11 cellular contexts compared by ENCODE assay signal in the genomic region with DNA sequence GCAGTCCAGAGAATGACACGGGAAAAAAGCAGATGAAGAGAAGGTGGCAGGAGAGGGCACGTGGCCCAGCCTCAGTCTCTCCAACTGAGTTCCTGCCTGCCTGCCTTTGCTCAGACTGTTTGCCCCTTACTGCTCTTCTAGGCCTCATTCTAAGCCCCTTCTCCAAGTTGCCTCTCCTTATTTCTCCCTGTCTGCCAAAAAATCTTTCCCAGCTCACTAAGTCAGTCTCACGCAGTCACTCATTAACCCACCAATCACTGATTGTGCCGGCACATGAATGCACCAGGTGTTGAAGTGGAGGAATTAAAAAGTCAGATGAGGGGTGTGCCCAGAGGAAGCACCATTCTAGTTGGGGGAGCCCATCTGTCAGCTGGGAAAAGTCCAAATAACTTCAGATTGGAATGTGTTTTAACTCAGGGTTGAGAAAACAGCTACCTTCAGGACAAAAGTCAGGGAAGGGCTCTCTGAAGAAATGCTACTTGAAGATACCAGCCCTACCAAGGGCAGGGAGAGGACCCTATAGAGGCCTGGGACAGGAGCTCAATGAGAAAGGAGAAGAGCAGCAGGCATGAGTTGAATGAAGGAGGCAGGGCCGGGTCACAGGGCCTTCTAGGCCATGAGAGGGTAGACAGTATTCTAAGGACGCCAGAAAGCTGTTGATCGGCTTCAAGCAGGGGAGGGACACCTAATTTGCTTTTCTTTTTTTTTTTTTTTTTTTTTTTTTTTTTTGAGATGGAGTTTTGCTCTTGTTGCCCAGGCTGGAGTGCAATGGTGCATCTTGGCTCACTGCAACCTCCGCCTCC. TPM values are rescaled to one million over a fixed set of nuclear protein-coding genes. Genes with fewer than 3 reads are reported as not detected.
DNase-seq lines count a peak whose midpoint lies in the region; ATAC-seq, FAIRE-seq and TF ChIP-seq lines count a peak whose summit lies in the region.
"Had no signal": no experiment of that assay in that cellular context is flagged by ENCODE, and none has a peak within 500 bp of the region (broad histone marks: within the 10 kb centered on the region; RNA-seq: fewer than 3 reads in every experiment).

No MANE protein-coding gene starts in this region.

- FAIRE-seq in astrocyte (lab: Jason Lieb, UNC): no peak

- H3K36me3 ChIP-seq in BLaER1 treated with 17β-estradiol and CSF1 and Interleukin-3, amounts not matched to agents 10 nM and 100 nM: peaks cover 0 to 87% (median 9%) of the 10 kb centered on the region in 11 experiments; a peak in 11 of 22 replicates
- no peaks in the 10 kb centered on the region for H3K36me3 ChIP-seq in astrocyte (ENCODE audit: insufficient read depth, low read length)
- H3K36me3 ChIP-seq: esophagus muscularis mucosa had no signal

- no peak overlapping the region for H2AFZ ChIP-seq in astrocyte (ENCODE audit: low read depth, low read length)

- no peak for TF ChIP-seq CTCF in astrocyte (IDR thresholded peaks at IDR 0.05; ENCODE audit: insufficient read depth, low read depth, low read length)

- H3K27ac Mint-ChIP-seq in astrocyte (ENCODE audit: unreplicated experiment): peak overlapping the region; percentile 60
- H3K27ac Mint-ChIP-seq in naive thymus-derived CD8-positive, alpha-beta T cell: peak overlapping the region; percentile 94 to 100 (median 97)
- H3K27ac Mint-ChIP-seq: type B pancreatic cell had no signal

- POLR2A ChIA-PET in naive thymus-derived CD8-positive, alpha-beta T cell (lab: Charles Lee): interaction anchor here (0.6 to 13.3 kb wide), 13 partner anchors 8 to 707 kb away, joined by 3 to 879 read pairs (median 4); a partner anchor contains a TSS

- H4K20me1 ChIP-seq in BLaER1 treated with 17β-estradiol and CSF1 and Interleukin-3, amounts not matched to agents 10 nM and 100 nM: no peaks in the 10 kb centered on the region
- no peaks in the 10 kb centered on the region for H4K20me1 ChIP-seq in astrocyte (ENCODE audit: insufficient read depth, low read length)

- H3K4me3 ChIP-seq in BLaER1 treated with 17β-estradiol and CSF1 and Interleukin-3, amounts not matched to agents 10 nM and 100 nM: 0 out of 20 replicates have a peak overlapping the region, but pooled peaks of 1 of the 10 experiments have one; percentile 12
- peak overlapping the region; percentile 59 for H3K4me3 ChIP-seq in Jurkat, Clone E6-1 (ENCODE audit: low read length)
- no peak overlapping the region for H3K4me3 ChIP-seq in astrocyte (ENCODE audit: insufficient read depth, low read depth, low read length)
- H3K4me3 ChIP-seq: esophagus muscularis mucosa had no signal

- H3K27me3 ChIP-seq in BLaER1 treated with 17β-estradiol and CSF1 and Interleukin-3, amounts not matched to agents 10 nM and 100 nM: no peaks in the 10 kb centered on the region
- H3K27me3 ChIP-seq in astrocyte (ENCODE audit: insufficient read depth, low read length): no peaks in the 10 kb centered on the region
- H3K27me3 ChIP-seq: esophagus muscularis mucosa had no signal

- no peak for DNase-seq in Jurkat, Clone E6-1 (ENCODE audit: low read depth, low spot score)
- DNase-seq in astrocyte (ENCODE audit: low read depth): no peak
- DNase-seq in naive thymus-derived CD8-positive, alpha-beta T cell: no peak
- no peak for DNase-seq in caudate nucleus (lab: John Stamatoyannopoulos, UW)
- no peak for DNase-seq in UCSD-AML1 (lab: John Stamatoyannopoulos, UW; ENCODE audit: unreplicated experiment)
- no peak for DNase-seq in OCI-M2 (lab: John Stamatoyannopoulos, UW; ENCODE audit: unreplicated experiment)
- DNase-seq: Kasumi-1 had no signal

- H3K27me3 Mint-ChIP-seq in astrocyte (ENCODE audit: low read depth, unreplicated experiment): no peaks in the 10 kb centered on the region
- no peaks in the 10 kb centered on the region for H3K27me3 Mint-ChIP-seq in naive thymus-derived CD8-positive, alpha-beta T cell

- no peaks in the 10 kb centered on the region for H3K9me3 ChIP-seq in BLaER1 treated with 17β-estradiol and CSF1 and Interleukin-3, amounts not matched to agents 10 nM and 100 nM (replicated peaks in 1 of 11)
- no peaks in the 10 kb centered on the region for H3K9me3 ChIP-seq in astrocyte (ENCODE audit: insufficient read depth, low read depth, low read length)
- H3K9me3 ChIP-seq: esophagus muscularis mucosa had no signal

- peak overlapping the region; percentile 65 to 97 (median 87) for H3K4me2 ChIP-seq in BLaER1 treated with 17β-estradiol and CSF1 and Interleukin-3, amounts not matched to agents 10 nM and 100 nM
- no peak overlapping the region for H3K4me2 ChIP-seq in astrocyte (ENCODE audit: low read length)

- no peak overlapping the region for H3K4me3 Mint-ChIP-seq in astrocyte (ENCODE audit: unreplicated experiment)
- peak overlapping the region; percentile 73 to 87 (median 82) for H3K4me3 Mint-ChIP-seq in naive thymus-derived CD8-positive, alpha-beta T cell
- H3K4me3 Mint-ChIP-seq: type B pancreatic cell had no signal

- H3K4me1 Mint-ChIP-seq in astrocyte (ENCODE audit: low read depth, unreplicated experiment): peaks cover 49% of the 10 kb centered on the region
- peaks cover 53 to 100% (median 99%) of the 10 kb centered on the region in 4 donors for H3K4me1 Mint-ChIP-seq in naive thymus-derived CD8-positive, alpha-beta T cell

- H3K4me1 ChIP-seq in BLaER1 treated with 17β-estradiol and CSF1 and Interleukin-3, amounts not matched to agents 10 nM and 100 nM: peaks cover 67 to 100% (median 99%) of the 10 kb centered on the region in 10 experiments
- peaks cover 43% of the 10 kb centered on the region for H3K4me1 ChIP-seq in astrocyte (ENCODE audit: insufficient read depth, low read length)

- peaks cover 2% of the 10 kb centered on the region for H3K36me3 Mint-ChIP-seq in astrocyte (ENCODE audit: low read depth, unreplicated experiment)
- peaks cover 24 to 98% (median 78%) of the 10 kb centered on the region in 3 donors for H3K36me3 Mint-ChIP-seq in naive thymus-derived CD8-positive, alpha-beta T cell

- no peaks in the 10 kb centered on the region for H3K79me2 ChIP-seq in astrocyte (ENCODE audit: insufficient read depth, low read length)

- H3K9me3 Mint-ChIP-seq in astrocyte (ENCODE audit: unreplicated experiment): no peaks in the 10 kb centered on the region
- no peaks in the 10 kb centered on the region for H3K9me3 Mint-ChIP-seq in naive thymus-derived CD8-positive, alpha-beta T cell
- H3K9me3 Mint-ChIP-seq: type B pancreatic cell had no signal

- H3K27ac ChIP-seq in BLaER1 treated with 17β-estradiol and CSF1 and Interleukin-3, amounts not matched to agents 10 nM and 100 nM: peak overlapping the region in 9 of 11 experiments; percentile 55 to 100 (median 100); a peak in 17 of 22 replicates
- no peak overlapping the region for H3K27ac ChIP-seq in astrocyte (ENCODE audit: low read depth, low read length)
- no peak overlapping the region for H3K27ac ChIP-seq in caudate nucleus (ENCODE audit: low read depth, low read length)

- peak overlapping the region in 9 of 11 experiments; percentile 21 to 77 (median 52); a peak in 13 of 22 replicates for H3K9ac ChIP-seq in BLaER1 treated with 17β-estradiol and CSF1 and Interleukin-3, amounts not matched to agents 10 nM and 100 nM
- H3K9ac ChIP-seq in astrocyte (ENCODE audit: low read length): no peak overlapping the region

- ATAC-seq in naive thymus-derived CD8-positive, alpha-beta T cell: no peak
- ATAC-seq in GM21381 (IDR thresholded peaks at IDR 0.05; ENCODE audit: unreplicated experiment): no peak

RNA-seq across cellular contexts. Expression of a gene that starts 40.9 kb away (rescaled TPM):
- polyA plus RNA-seq in Jurkat, Clone E6-1 (2012; ENCODE audit: insufficient read depth, insufficient read length): 267 TPM
- total RNA-seq in astrocyte: 302 and 319 TPM in 2 replicates
- 100 to 1,000 TPM; 120 to 122 TPM for total RNA-seq in naive thymus-derived CD8-positive, alpha-beta T cell
- 100 to 1,000 TPM; 610 to 660 (median 642) TPM for polyA plus RNA-seq in naive thymus-derived CD8-positive, alpha-beta T cell

RNA-seq across cellular contexts. Expression of a gene that starts 50.0 kb away (rescaled TPM):
- polyA plus RNA-seq in Jurkat, Clone E6-1 (2012; ENCODE audit: insufficient read depth, insufficient read length): 11.3 TPM
- total RNA-seq in astrocyte: 46.9 and 52.4 TPM in 2 replicates
- total RNA-seq in naive thymus-derived CD8-positive, alpha-beta T cell: 10 to 100 TPM; 22.2 to 22.6 TPM
- polyA plus RNA-seq in naive thymus-derived CD8-positive, alpha-beta T cell: 10 to 100 TPM in 2 of 3 donors, 1 to 10 TPM in 1; 8.7 to 11.9 (median 11.1) TPM

Comparison
In these comparisons a context has a peak if more than half of its experiments do, and no peak if none do; other contexts are left out.
1. H3K27ac ChIP-seq: peak in BLaER1 treated with 17β-estradiol and CSF1 and Interleukin-3, amounts not matched to agents 10 nM and 100 nM (9 of 11); none in astrocyte (single experiment) and caudate nucleus (single experiment).